ENCODE assay signal across 19 cellular contexts in genomic region chr19:1115646-1116420, GRCh38. TPM values are rescaled to one million over a fixed set of nuclear protein-coding genes. Genes with fewer than 3 reads are reported as not detected.
A peak's percentile ranks its signal among the peaks of the same experiment; 100 is the strongest.
DNase-seq lines count a peak whose midpoint lies in the region; ATAC-seq lines count a peak whose summit lies in the region.
"Had no signal": no experiment of that assay in that cellular context is flagged by ENCODE, and none has a peak within 500 bp of the region (broad histone marks: within the 10 kb centered on the region; RNA-seq: fewer than 3 reads in every experiment).

No MANE protein-coding gene starts in this region.

- H3K9ac ChIP-seq in neuronal stem cell (ENCODE audit: low read depth, low read length, poor library complexity), result no peak overlapping the region
- H3K9ac ChIP-seq: GM23248 had no signal

- H3K27ac ChIP-seq in right cardiac atrium (ENCODE audit: low read length) (no peak overlapping the region), neuronal stem cell (replicated peaks; ENCODE audit: low read length) (no peak overlapping the region)
- H3K27ac ChIP-seq: GM23248 had no signal

- H2BK15ac ChIP-seq in neuronal stem cell (ENCODE audit: low read length), result no peak overlapping the region

- no peak overlapping the region for H3K4me3 ChIP-seq in right cardiac atrium (ENCODE audit: low read length)
- H3K4me3 ChIP-seq in neuronal stem cell (ENCODE audit: low read length in 2 of 2), result no peak overlapping the region
- H3K4me3 ChIP-seq: GM23248 had no signal

- H3K27ac Mint-ChIP-seq in T-helper 17 cell, result peak overlapping the region; percentile 6
- H3K27ac Mint-ChIP-seq: CD4-positive, CD25-positive, alpha-beta regulatory T cell; CD8-positive, alpha-beta memory T cell had no signal

- H2AFZ ChIP-seq in neuronal stem cell (ENCODE audit: low read length), result no peak overlapping the region
- H2AFZ ChIP-seq: GM23248 had no signal

- no peak overlapping the region for H2BK120ac ChIP-seq in neuronal stem cell (ENCODE audit: low read depth, low read length)

- H3K23ac ChIP-seq in neuronal stem cell (ENCODE audit: low read depth, low read length, poor library complexity), result no peak overlapping the region

- peak overlapping the region; percentile 7 for H2AK5ac ChIP-seq in neuronal stem cell (ENCODE audit: low read depth, low read length)

- H3K4me3 Mint-ChIP-seq in T-helper 17 cell, result no peak overlapping the region
- H3K4me3 Mint-ChIP-seq: CD4-positive, CD25-positive, alpha-beta regulatory T cell; CD8-positive, alpha-beta memory T cell had no signal

- DNase-seq in right cardiac atrium (peak in 2 of 3 donors; percentile 58 to 60), cardiac septum (ENCODE audit: low spot score) (no peak), T-helper 17 cell (no peak), neuronal stem cell (ENCODE audit: low spot score) (no peak), putamen (ENCODE audit: low spot score) (no peak), Kasumi-1 (lab: John Stamatoyannopoulos, UW) (no peak), NCI-H2081 treated with DMSO at 0.1 percent for 48 hours (lab: John Stamatoyannopoulos, UW) (no peak)
- DNase-seq: ACHN; C1 segment of cervical spinal cord; CD4-positive, CD25-positive, alpha-beta regulatory T cell; CD8-positive, alpha-beta memory T cell; COR-L47; DMS 273 treated with DMSO at 0.1 percent for 48 hours; DMS53; DND-41; EL; GM23248; HCEC 1CT had no signal

- H3K27me3 Mint-ChIP-seq in T-helper 17 cell, result no peaks in the 10 kb centered on the region
- H3K27me3 Mint-ChIP-seq: CD4-positive, CD25-positive, alpha-beta regulatory T cell; CD8-positive, alpha-beta memory T cell had no signal

- no peaks in the 10 kb centered on the region for H3K4me1 Mint-ChIP-seq in T-helper 17 cell

- H3K36me3 ChIP-seq in neuronal stem cell (replicated peaks in 1 of 2; ENCODE audit: control insufficient read depth in 2 of 2, insufficient read depth in 2 of 2, low read length in 2 of 2), result peaks cover 9 to 69% of the 10 kb centered on the region in 2 donors

- no peak overlapping the region for H2BK5ac ChIP-seq in neuronal stem cell (ENCODE audit: low read length)

- H4K8ac ChIP-seq in neuronal stem cell (ENCODE audit: low read depth, low read length), result no peak overlapping the region

- no peak overlapping the region for H3K4ac ChIP-seq in neuronal stem cell (ENCODE audit: low read length)

- no peak overlapping the region for H3K4me2 ChIP-seq in neuronal stem cell (ENCODE audit: insufficient read depth, low read length, poor library complexity, severe bottlenecking)

- H3K36me3 Mint-ChIP-seq in T-helper 17 cell (ENCODE audit: low read depth), result no peaks in the 10 kb centered on the region

- intact Hi-C loops in right cardiac atrium (cut with DNase I), result loop anchor here in 1 of 4 donors (5.0 kb wide), 1 partner anchor 76 kb away; no protein-coding TSS in a partner anchor
- intact Hi-C loops in cardiac septum (cut with DNase I), result no loop called here

- no peak overlapping the region for H3K18ac ChIP-seq in neuronal stem cell (ENCODE audit: low read length)

- H3K9me3 ChIP-seq in right cardiac atrium (ENCODE audit: control insufficient read depth, low read length), result no peaks in the 10 kb centered on the region
- no peaks in the 10 kb centered on the region for H3K9me3 ChIP-seq in T-helper 17 cell (ENCODE audit: control insufficient read depth, low read length, poor library complexity, severe bottlenecking)
- no peaks in the 10 kb centered on the region for H3K9me3 ChIP-seq in neuronal stem cell (replicated peaks in 1 of 2; ENCODE audit: control insufficient read depth in 2 of 2, insufficient read depth in 1 of 2, low read depth in 1 of 2, low read length in 2 of 2)
- H3K9me3 ChIP-seq: BE2C had no signal

- ATAC-seq in right cardiac atrium (no peak), T-helper 17 cell (no peak)

- no peak overlapping the region for H3K14ac ChIP-seq in neuronal stem cell (ENCODE audit: low read length)

- no peak overlapping the region for H4K91ac ChIP-seq in neuronal stem cell (ENCODE audit: low read depth, low read length, poor library complexity)

- no peaks in the 10 kb centered on the region for H3K27me3 ChIP-seq in right cardiac atrium (ENCODE audit: control insufficient read depth, insufficient read depth)
- no peaks in the 10 kb centered on the region for H3K27me3 ChIP-seq in neuronal stem cell (ENCODE audit: control insufficient read depth in 3 of 3, insufficient read depth in 3 of 3, low read depth in 1 of 3, low read length in 3 of 3)
- H3K27me3 ChIP-seq: BE2C had no signal

- peaks cover 6% of the 10 kb centered on the region for H3K79me1 ChIP-seq in neuronal stem cell (ENCODE audit: low read depth, low read length)

- no peak overlapping the region for H2BK12ac ChIP-seq in neuronal stem cell (ENCODE audit: low read length)

- 90% methylated on average over 35 of the region's 35 CpGs for WGBS in right cardiac atrium
- WGBS in neuronal stem cell (ENCODE audit: extremely low coverage in 2 of 2, insufficient read length in 2 of 2, insufficient replicate concordance in 1 of 2), 2 donors, result no CpG with 5 or more reads among the region's 35 CpGs

- H3K4me1 ChIP-seq in right cardiac atrium (ENCODE audit: control insufficient read depth, insufficient read depth, low read length) (no peaks in the 10 kb centered on the region), neuronal stem cell (ENCODE audit: control insufficient read depth in 2 of 2, insufficient read depth in 1 of 2, low read depth in 1 of 2, low read length in 2 of 2) (peaks cover 4 to 8% of the 10 kb centered on the region in 2 donors)

RNA-seq across cellular contexts. Expression of gene GPX4, which starts 12.0 kb away (rescaled TPM):
- total RNA-seq in right cardiac atrium (100 to 1,000 TPM; 300 to 374 (median 359) TPM), cardiac septum (243 TPM), T-helper 17 cell (100 to 1,000 TPM; 184 to 187 TPM)
- 713 TPM for polyA plus RNA-seq in right cardiac atrium
- polyA plus RNA-seq in neuronal stem cell (2013, experiment 1 of 2), result 755 TPM
- 706 TPM for polyA plus RNA-seq in neuronal stem cell (2013, experiment 2 of 2)

RNA-seq across cellular contexts. Expression of gene POLR2E, which starts 20.7 kb away (rescaled TPM):
- total RNA-seq in right cardiac atrium (100 to 1,000 TPM; 110 to 145 (median 131) TPM), cardiac septum (125 TPM), T-helper 17 cell (10 to 100 TPM; 63.8 to 81.4 TPM)
- polyA plus RNA-seq in right cardiac atrium, result 179 TPM
- polyA plus RNA-seq in neuronal stem cell (2013, experiment 1 of 2), result 201 TPM
- 197 TPM for polyA plus RNA-seq in neuronal stem cell (2013, experiment 2 of 2)

RNA-seq across cellular contexts. Expression of gene ARHGAP45, which starts 48.9 kb away (rescaled TPM):
- total RNA-seq in right cardiac atrium (10 to 100 TPM in 1 of 4 donors, 1 to 10 TPM in 3; 7.7 to 10.4 (median 9.2) TPM), cardiac septum (3.7 TPM), T-helper 17 cell (100 to 1,000 TPM; 603 to 646 TPM)
- polyA plus RNA-seq in right cardiac atrium, result 5.9 TPM
- 6.9 TPM for polyA plus RNA-seq in neuronal stem cell (2013, experiment 1 of 2)
- 7.4 TPM for polyA plus RNA-seq in neuronal stem cell (2013, experiment 2 of 2)

RNA-seq across cellular contexts. Expression of gene SBNO2, which starts 58.2 kb away (rescaled TPM):
- total RNA-seq in right cardiac atrium (10 to 100 TPM; 18.0 to 44.5 (median 20.5) TPM), cardiac septum (37.3 TPM), T-helper 17 cell (100 to 1,000 TPM in 1 of 2 donors, 10 to 100 TPM in 1; 85.4 to 106 TPM)
- 13.4 TPM for polyA plus RNA-seq in right cardiac atrium
- polyA plus RNA-seq in neuronal stem cell (2013, experiment 1 of 2), result 13.3 TPM
- 13.9 TPM for polyA plus RNA-seq in neuronal stem cell (2013, experiment 2 of 2)

Comparison
In these comparisons a context has a peak if more than half of its experiments do, and no peak if none do; other contexts are left out.
1. DNase-seq: peak in right cardiac atrium (2 of 3); none in cardiac septum (single experiment), T-helper 17 cell (0 of 3), neuronal stem cell (single experiment), putamen (single experiment), Kasumi-1 (0 of 2) and NCI-H2081 treated with DMSO at 0.1 percent for 48 hours (single experiment).
2. RNA of gene ARHGAP45, which starts 48.9 kb away (total RNA-seq): 603 to 646 TPM in T-helper 17 cell; 7.7 to 10.4 TPM in right cardiac atrium and 3.7 TPM in cardiac septum (single experiment); every median in the first group is over 10 times any median in the second.